Comparison of ENCODE assay signal across 26 cellular contexts in genomic region chr11:97890466-97890865, GRCh38.
"Had no signal": no experiment of that assay in that cellular context is flagged by ENCODE, and none has a peak within 500 bp of the region (broad histone marks: within the 10 kb centered on the region; RNA-seq: fewer than 3 reads in every experiment).

No MANE protein-coding gene starts in this region.

- H3K4me3 Mint-ChIP-seq: activated B cell treated with CpG ODN at 0.5 μM for 24 hours; activated CD4-positive, alpha-beta T cell treated with anti-CD3 and anti-CD28 coated beads, Interleukin-2, amount 10 ng/mL, durations not matched to agents 24 days and 14 days; activated CD8-positive, alpha-beta memory T cell treated with anti-CD3 and anti-CD28 coated beads, Interleukin-2, amount 10 ng/mL, durations not matched to agents 7 days and 5 days; activated naive CD4-positive, alpha-beta T cell treated with anti-CD3 and anti-CD28 coated beads for 36 hours; activated naive CD8-positive, alpha-beta T cell; activated T-cell treated with anti-CD3 and anti-CD28 coated beads, Interleukin-2, amount 50 U/mL, for 24 hours; T-helper 17 cell had no signal

- H3K4me1 Mint-ChIP-seq: activated B cell treated with CpG ODN at 0.5 μM for 24 hours; activated CD4-positive, alpha-beta T cell treated with anti-CD3 and anti-CD28 coated beads, Interleukin-2, amount 10 ng/mL, durations not matched to agents 24 days and 14 days; activated CD8-positive, alpha-beta memory T cell treated with anti-CD3 and anti-CD28 coated beads, Interleukin-2, amount 10 ng/mL, durations not matched to agents 7 days and 5 days; T-helper 17 cell had no signal

- H3K27me3 ChIP-seq: brain microvascular endothelial cell, cardiac muscle cell had no signal

- H3K4me3 ChIP-seq: cardiac muscle cell had no signal

- H3K36me3 ChIP-seq: brain microvascular endothelial cell, cardiac muscle cell had no signal

- ATAC-seq: activated CD8-positive, alpha-beta memory T cell treated with anti-CD3 and anti-CD28 coated beads, Interleukin-2, amount 10 ng/mL, durations not matched to agents 7 days and 5 days; T-helper 17 cell had no signal

- H3K27me3 Mint-ChIP-seq: activated B cell treated with CpG ODN at 0.5 μM for 24 hours; activated CD4-positive, alpha-beta T cell treated with anti-CD3 and anti-CD28 coated beads, Interleukin-2, amount 10 ng/mL, durations not matched to agents 24 days and 14 days; activated CD8-positive, alpha-beta memory T cell treated with anti-CD3 and anti-CD28 coated beads, Interleukin-2, amount 10 ng/mL, durations not matched to agents 7 days and 5 days; activated naive CD8-positive, alpha-beta T cell; activated T-cell treated with anti-CD3 and anti-CD28 coated beads, Interleukin-2, amount 50 U/mL, for 24 hours; T-helper 17 cell had no signal

- H3K27ac ChIP-seq: brain microvascular endothelial cell, cardiac muscle cell had no signal

- H3K36me3 Mint-ChIP-seq: activated CD8-positive, alpha-beta memory T cell treated with anti-CD3 and anti-CD28 coated beads, Interleukin-2, amount 10 ng/mL, durations not matched to agents 7 days and 5 days; activated naive CD8-positive, alpha-beta T cell had no signal

- H3K27ac Mint-ChIP-seq: activated B cell treated with CpG ODN at 0.5 μM for 24 hours; activated CD4-positive, alpha-beta T cell treated with anti-CD3 and anti-CD28 coated beads, Interleukin-2, amount 10 ng/mL, durations not matched to agents 24 days and 14 days; activated CD8-positive, alpha-beta memory T cell treated with anti-CD3 and anti-CD28 coated beads, Interleukin-2, amount 10 ng/mL, durations not matched to agents 7 days and 5 days; activated naive CD4-positive, alpha-beta T cell treated with anti-CD3 and anti-CD28 coated beads for 36 hours; activated naive CD8-positive, alpha-beta T cell; activated T-cell treated with anti-CD3 and anti-CD28 coated beads, Interleukin-2, amount 50 U/mL, for 24 hours; T-helper 17 cell had no signal

- DNase-seq: activated B cell treated with CpG ODN at 0.5 μM for 24 hours; activated CD4-positive, alpha-beta T cell treated with anti-CD3 and anti-CD28 coated beads for 1 hour; activated CD4-positive, alpha-beta T cell treated with anti-CD3 and anti-CD28 coated beads, Interleukin-2, amount 10 ng/mL, durations not matched to agents 24 days and 14 days; activated CD4-positive, alpha-beta T cell treated with anti-CD3 and anti-CD28 coated beads, Interleukin-2, amount 50 U/mL, for 48 hours; activated CD8-positive, alpha-beta memory T cell treated with anti-CD3 and anti-CD28 coated beads, Interleukin-2, amount 10 ng/mL, durations not matched to agents 7 days and 5 days; activated effector memory CD4-positive, alpha-beta T cell treated with anti-CD3 and anti-CD28 coated beads, Interleukin-2, amount 50 U/mL, for 16 hours; activated naive CD4-positive, alpha-beta T cell treated with anti-CD3 and anti-CD28 coated beads for 36 hours; activated T-cell treated with anti-CD3 and anti-CD28 coated beads, Interleukin-2, amount 50 U/mL, for 24 hours; amygdala; brain microvascular endothelial cell; Kasumi-1; KBM-7; NCI-H1105 treated with DMSO at 0.1 percent for 48 hours; NCI-H1436 treated with DMSO at 0.1 percent for 48 hours; NCI-H187; NCI-H2081; NCI-H2171; NCI-H2227 treated with DMSO at 0.1 percent for 48 hours; NCI-H446 treated with DMSO at 0.1 percent for 48 hours; NCI-H524 treated with DMSO at 0.1 percent for 48 hours; NCI-H774; SIG-M5; T-helper 17 cell; T-helper 9 cell had no signal
